In genomic region chr6:34412054-34412453, GRCh38 we compare ENCODE assay signal across 25 cellular contexts. TPM values are rescaled to one million over a fixed set of nuclear protein-coding genes. Genes with fewer than 3 reads are reported as not detected.
DNase-seq lines count a peak whose midpoint lies in the region; ATAC-seq and TF ChIP-seq lines count a peak whose summit lies in the region.
"Had no signal": no experiment of that assay in that cellular context is flagged by ENCODE, and none has a peak within 500 bp of the region (broad histone marks: within the 10 kb centered on the region; RNA-seq: fewer than 3 reads in every experiment).

No MANE protein-coding gene starts in this region.

- H3K4me1 ChIP-seq in endodermal cell (ENCODE audit: control insufficient read depth, insufficient read depth, low read length), result no peaks in the 10 kb centered on the region

- H3K27me3 ChIP-seq in endodermal cell (ENCODE audit: control insufficient read depth, insufficient read depth, low read length, poor library complexity, severe bottlenecking), result no peaks in the 10 kb centered on the region
- H3K27me3 ChIP-seq: BLaER1 treated with 17β-estradiol and CSF1 and Interleukin-3, amounts not matched to agents 10 nM and 100 nM; esophagus squamous epithelium; gastroesophageal sphincter; right lobe of liver had no signal

- no peak overlapping the region for H3K4me3 Mint-ChIP-seq in effector memory CD8-positive, alpha-beta T cell
- H3K4me3 Mint-ChIP-seq in neural crest cell, result no peak overlapping the region
- H3K4me3 Mint-ChIP-seq in endodermal cell, result no peak overlapping the region
- H3K4me3 Mint-ChIP-seq: activated naive CD8-positive, alpha-beta T cell treated with anti-CD3 and anti-CD28 coated beads, Interleukin-2, amount 50 U/mL, for 24 hours had no signal

- H3K36me3 ChIP-seq in endodermal cell (ENCODE audit: control insufficient read depth, insufficient read depth, low read length), result peaks cover 25% of the 10 kb centered on the region

- DNase-seq in Ammon's horn (ENCODE audit: low spot score) (peak; percentile 81), amygdala (lab: John Stamatoyannopoulos, UW) (peak in 46 of 56 donors; percentile 6 to 84 (median 45)), neural crest cell (ENCODE audit: low read depth, low spot score) (no peak), endodermal cell (no peak), T-helper 1 cell (no peak), NCI-H446 (lab: John Stamatoyannopoulos, UW) (no peak)
- no peak for DNase-seq in effector memory CD8-positive, alpha-beta T cell
- DNase-seq: activated CD4-positive, alpha-beta T cell treated with anti-CD3 and anti-CD28 coated beads for 4 hours; activated gamma-delta T cell; activated naive CD8-positive, alpha-beta T cell treated with anti-CD3 and anti-CD28 coated beads, Interleukin-2, amount 50 U/mL, for 24 hours; effector CD4-positive, alpha-beta T cell; EL; esophagus squamous epithelium; GM23248; kidney glomerular epithelial cell; NCI-H1092; NCI-H187 treated with DMSO at 0.1 percent for 48 hours; NCI-H69; right lobe of liver; Right ventricle myocardium superior had no signal

- WGBS in endodermal cell (ENCODE audit: insufficient coverage in 1 of 2, insufficient read length in 1 of 2), 2 experiments, result 94 to 95% methylated on average over 5 of the region's 5 CpGs

- no peak overlapping the region for H3K27ac ChIP-seq in endodermal cell (ENCODE audit: low read depth, low read length)
- H3K27ac ChIP-seq: BLaER1 treated with 17β-estradiol and CSF1 and Interleukin-3, amounts not matched to agents 10 nM and 100 nM; GM23248; right lobe of liver had no signal

- ATAC-seq in effector memory CD8-positive, alpha-beta T cell (replicated peaks), result no peak
- ATAC-seq in GM21825 (IDR thresholded peaks at IDR 0.05; ENCODE audit: unreplicated experiment), result no peak
- ATAC-seq: activated naive CD8-positive, alpha-beta T cell treated with anti-CD3 and anti-CD28 coated beads, Interleukin-2, amount 50 U/mL, for 24 hours; gastroesophageal sphincter; right lobe of liver had no signal

- no peak for TF ChIP-seq CTCF in neural crest cell (conservative IDR thresholded peaks at IDR 0.05)
- TF ChIP-seq CTCF in endodermal cell (conservative IDR thresholded peaks at IDR 0.05), result no peak

- H3K4me3 ChIP-seq in endodermal cell (ENCODE audit: low read length), result no peak overlapping the region
- H3K4me3 ChIP-seq: BLaER1 treated with 17β-estradiol and CSF1 and Interleukin-3, amounts not matched to agents 10 nM and 100 nM; esophagus squamous epithelium; gastroesophageal sphincter; GM23248; right lobe of liver had no signal

- H3K4me1 Mint-ChIP-seq in effector memory CD8-positive, alpha-beta T cell (ENCODE audit: low read depth in 2 of 2), result peaks cover 4 to 5% of the 10 kb centered on the region in 2 donors
- H3K4me1 Mint-ChIP-seq in neural crest cell (peaks cover 15% of the 10 kb centered on the region), endodermal cell (no peaks in the 10 kb centered on the region)

- H3K36me3 Mint-ChIP-seq in effector memory CD8-positive, alpha-beta T cell (ENCODE audit: insufficient read depth), result peaks cover 23% of the 10 kb centered on the region
- peaks cover 20% of the 10 kb centered on the region for H3K36me3 Mint-ChIP-seq in neural crest cell (ENCODE audit: low read depth)
- peaks cover 26% of the 10 kb centered on the region for H3K36me3 Mint-ChIP-seq in endodermal cell (ENCODE audit: low read depth)

- H3K27ac Mint-ChIP-seq in effector memory CD8-positive, alpha-beta T cell, result peak overlapping the region; percentile 25 to 47
- H3K27ac Mint-ChIP-seq in neural crest cell (ENCODE audit: unreplicated experiment) (peak overlapping the region; percentile 0), endodermal cell (no peak overlapping the region)
- H3K27ac Mint-ChIP-seq: activated naive CD8-positive, alpha-beta T cell treated with anti-CD3 and anti-CD28 coated beads, Interleukin-2, amount 50 U/mL, for 24 hours had no signal

- no peaks in the 10 kb centered on the region for H3K9me3 Mint-ChIP-seq in effector memory CD8-positive, alpha-beta T cell
- H3K9me3 Mint-ChIP-seq in neural crest cell, result no peaks in the 10 kb centered on the region
- no peaks in the 10 kb centered on the region for H3K9me3 Mint-ChIP-seq in endodermal cell
- H3K9me3 Mint-ChIP-seq: activated naive CD8-positive, alpha-beta T cell treated with anti-CD3 and anti-CD28 coated beads, Interleukin-2, amount 50 U/mL, for 24 hours had no signal

- H3K9ac ChIP-seq in endodermal cell (ENCODE audit: extremely low read depth, low read length, poor library complexity, severe bottlenecking), result no peak overlapping the region
- H3K9ac ChIP-seq: BLaER1 treated with 17β-estradiol and CSF1 and Interleukin-3, amounts not matched to agents 10 nM and 100 nM; GM23248 had no signal

- H3K9me3 ChIP-seq in endodermal cell (ENCODE audit: control insufficient read depth, low read length), result no peaks in the 10 kb centered on the region
- H3K9me3 ChIP-seq: BLaER1 treated with 17β-estradiol and CSF1 and Interleukin-3, amounts not matched to agents 10 nM and 100 nM; esophagus squamous epithelium; gastroesophageal sphincter; right lobe of liver had no signal

- no peaks in the 10 kb centered on the region for H3K27me3 Mint-ChIP-seq in effector memory CD8-positive, alpha-beta T cell
- H3K27me3 Mint-ChIP-seq in neural crest cell (ENCODE audit: low read depth) (no peaks in the 10 kb centered on the region), endodermal cell (ENCODE audit: insufficient read depth) (no peaks in the 10 kb centered on the region)
- H3K27me3 Mint-ChIP-seq: activated naive CD8-positive, alpha-beta T cell treated with anti-CD3 and anti-CD28 coated beads, Interleukin-2, amount 50 U/mL, for 24 hours had no signal

RNA-seq across cellular contexts. Expression of gene RPS10, which starts 13.8 kb away (rescaled TPM):
- total RNA-seq in neural crest cell (1,626 and 1,641 TPM in 2 replicates), endodermal cell (1,000 to 10,000 TPM; 1,892 to 2,030 TPM)
- 2,352 TPM for polyA plus RNA-seq in endodermal cell (2013, experiment 1 of 2)
- polyA plus RNA-seq in endodermal cell (2013, experiment 2 of 2), result 2,233 TPM

RNA-seq across cellular contexts. Expression of gene NUDT3, which starts 19.6 kb away (rescaled TPM):
- total RNA-seq in neural crest cell (47.5 and 50.0 TPM in 2 replicates), endodermal cell (10 to 100 TPM; 22.8 to 24.7 TPM)
- 26.1 TPM for polyA plus RNA-seq in endodermal cell (2013, experiment 1 of 2)
- 28.7 TPM for polyA plus RNA-seq in endodermal cell (2013, experiment 2 of 2)

RNA-seq across cellular contexts. Expression of gene PACSIN1, which starts 53.8 kb away (rescaled TPM):
- total RNA-seq in neural crest cell, result 0.30 and 0.44 TPM in 2 replicates
- 1 to 10 TPM; 7.2 to 7.3 TPM for total RNA-seq in endodermal cell
- 2.4 TPM for polyA plus RNA-seq in endodermal cell (2013, experiment 1 of 2)
- 1.7 TPM for polyA plus RNA-seq in endodermal cell (2013, experiment 2 of 2)
- total RNA-seq: esophagus squamous epithelium, GM23248, lung microvascular endothelial cell, osteoblast had no signal
- polyA plus RNA-seq: GM23248 had no signal

Comparison
In these comparisons a context has a peak if more than half of its experiments do, and no peak if none do; other contexts are left out.
1. DNase-seq: peak in Ammon's horn (single experiment) and amygdala (46 of 56); none in effector memory CD8-positive, alpha-beta T cell (0 of 3), neural crest cell (single experiment), endodermal cell (single experiment), T-helper 1 cell (0 of 5) and NCI-H446 (0 of 2).